In the genomic region with DNA sequence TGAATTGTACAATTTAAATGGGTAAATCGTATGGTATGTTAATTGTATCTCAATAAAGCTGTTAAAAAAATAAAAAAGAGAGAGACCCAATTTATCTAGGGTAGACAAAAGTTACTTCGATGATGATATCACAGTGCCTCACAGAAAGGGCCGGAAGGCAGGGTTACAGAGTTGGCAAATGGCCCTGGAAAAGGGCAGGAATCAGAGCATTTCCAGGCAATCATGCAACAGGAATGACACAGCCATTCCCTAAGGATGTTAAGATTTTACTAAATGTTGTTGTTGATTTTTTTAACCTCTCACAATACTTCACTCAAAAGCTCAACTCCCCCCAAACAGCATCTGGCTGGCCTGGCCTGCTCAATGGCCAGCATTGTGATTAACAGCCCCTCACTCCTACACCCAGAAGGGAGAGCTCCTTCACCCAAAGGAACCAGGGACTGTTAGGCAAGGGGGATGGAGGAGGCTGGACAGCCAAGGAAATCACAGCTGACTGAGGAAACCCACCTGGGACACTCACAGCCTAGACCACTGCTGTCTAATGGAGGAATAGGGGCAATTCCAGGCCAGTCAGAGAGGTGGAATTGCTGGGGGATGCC, we compare ENCODE assay signal across 12 cellular contexts. TPM values are rescaled to one million over a fixed set of nuclear protein-coding genes. Genes with fewer than 3 reads are reported as not detected.
DNase-seq lines count a peak whose midpoint lies in the region; ATAC-seq, FAIRE-seq and TF ChIP-seq lines count a peak whose summit lies in the region.
"Had no signal": no experiment of that assay in that cellular context is flagged by ENCODE, and none has a peak within 500 bp of the region (broad histone marks: within the 10 kb centered on the region; RNA-seq: fewer than 3 reads in every experiment).

No MANE protein-coding gene starts in this region.

- H3K4me1 Mint-ChIP-seq in CD4-positive, CD25-positive, alpha-beta regulatory T cell: peaks cover 5 to 54% (median 32%) of the 10 kb centered on the region in 4 donors

- no peaks in the 10 kb centered on the region for H3K27me3 ChIP-seq in CD4-positive, CD25-positive, alpha-beta regulatory T cell (ENCODE audit: control insufficient read depth, insufficient read depth, low read length)
- H3K27me3 ChIP-seq in ovary: no peaks in the 10 kb centered on the region
- H3K27me3 ChIP-seq in SJCRH30: no peaks in the 10 kb centered on the region

- no peak for FAIRE-seq in urothelium cell line (lab: Jason Lieb, UNC)
- FAIRE-seq: frontal cortex had no signal

- ATAC-seq in CD4-positive, CD25-positive, alpha-beta regulatory T cell (ENCODE audit: low read depth in 2 of 2): no peak
- no peak for ATAC-seq in GM19035 (IDR thresholded peaks at IDR 0.05; ENCODE audit: unreplicated experiment)

- TF ChIP-seq EP300 in ovary (IDR thresholded peaks at IDR 0.05): peak; percentile 41

- TF ChIP-seq CTCF in ovary (IDR thresholded peaks at IDR 0.05): no peak

- DNase-seq in CD4-positive, CD25-positive, alpha-beta regulatory T cell: no peak
- DNase-seq in RPMI7951 (ENCODE audit: low read depth) (peak; percentile 85), fibroblast of peridontal ligament (ENCODE audit: extremely low read depth) (peak; percentile 95), ovary (peak in 1 of 5 donors; percentile 58), SIG-M5 (lab: John Stamatoyannopoulos, UW) (no peak), urothelium cell line (ENCODE audit: low spot score) (no peak), SJCRH30 (no peak)
- DNase-seq: activated T-cell treated with anti-CD3 and anti-CD28 coated beads, Interleukin-2, amount 50 U/mL, for 1 hour; NCI-H1092 treated with DMSO at 0.1 percent for 48 hours had no signal

- 36 to 39% (median 37%) methylated on average over 3 of the region's 3 CpGs for WGBS in ovary, 3 donors

- H3K27ac ChIP-seq in CD4-positive, CD25-positive, alpha-beta regulatory T cell (ENCODE audit: insufficient read depth, low read length, poor library complexity, severe bottlenecking): no peak overlapping the region
- H3K27ac ChIP-seq in ovary (no peak overlapping the region), SJCRH30 (no peak overlapping the region)

- H3K4me1 ChIP-seq in CD4-positive, CD25-positive, alpha-beta regulatory T cell (ENCODE audit: control insufficient read depth, insufficient read depth, low read length, poor library complexity, severe bottlenecking): peaks cover 22% of the 10 kb centered on the region
- H3K4me1 ChIP-seq in ovary (ENCODE audit: insufficient read depth): peaks cover 1% of the 10 kb centered on the region
- H3K4me1 ChIP-seq in SJCRH30: no peaks in the 10 kb centered on the region

- no peaks in the 10 kb centered on the region for H3K9me3 Mint-ChIP-seq in CD4-positive, CD25-positive, alpha-beta regulatory T cell
- H3K9me3 Mint-ChIP-seq: stimulated activated naive CD8-positive, alpha-beta T cell treated with anti-CD3 and anti-CD28 coated beads, Interleukin-15, Interleukin-2, amounts not matched to agents 100 ng/mL and 50 ng/mL, for 24 hours had no signal

- H3K36me3 ChIP-seq in CD4-positive, CD25-positive, alpha-beta regulatory T cell (ENCODE audit: control insufficient read depth, insufficient read depth, low read length): peaks cover 26% of the 10 kb centered on the region
- H3K36me3 ChIP-seq in ovary (no peaks in the 10 kb centered on the region), SJCRH30 (no peaks in the 10 kb centered on the region)

- no peak overlapping the region for H3K4me3 ChIP-seq in CD4-positive, CD25-positive, alpha-beta regulatory T cell (ENCODE audit: low read depth, low read length)
- H3K4me3 ChIP-seq in ovary: no peak overlapping the region
- no peak overlapping the region for H3K4me3 ChIP-seq in SJCRH30

- no peaks in the 10 kb centered on the region for H3K27me3 Mint-ChIP-seq in CD4-positive, CD25-positive, alpha-beta regulatory T cell
- H3K27me3 Mint-ChIP-seq: stimulated activated naive CD8-positive, alpha-beta T cell treated with anti-CD3 and anti-CD28 coated beads, Interleukin-15, Interleukin-2, amounts not matched to agents 100 ng/mL and 50 ng/mL, for 24 hours had no signal

- H3K4me3 Mint-ChIP-seq in CD4-positive, CD25-positive, alpha-beta regulatory T cell: peak overlapping the region in 1 of 4 donors; percentile 78
- H3K4me3 Mint-ChIP-seq: stimulated activated naive CD8-positive, alpha-beta T cell treated with anti-CD3 and anti-CD28 coated beads, Interleukin-15, Interleukin-2, amounts not matched to agents 100 ng/mL and 50 ng/mL, for 24 hours had no signal

- intact Hi-C loops in ovary (cut with DNase I): no loop called here

- no peaks in the 10 kb centered on the region for H3K9me3 ChIP-seq in CD4-positive, CD25-positive, alpha-beta regulatory T cell (ENCODE audit: control insufficient read depth in 2 of 2, low read length in 2 of 2)
- H3K9me3 ChIP-seq in ovary (no peaks in the 10 kb centered on the region), SJCRH30 (replicated peaks) (no peaks in the 10 kb centered on the region)

- H3K27ac Mint-ChIP-seq in CD4-positive, CD25-positive, alpha-beta regulatory T cell: peak overlapping the region; percentile 69 to 100 (median 84)
- H3K27ac Mint-ChIP-seq: stimulated activated naive CD8-positive, alpha-beta T cell treated with anti-CD3 and anti-CD28 coated beads, Interleukin-15, Interleukin-2, amounts not matched to agents 100 ng/mL and 50 ng/mL, for 24 hours had no signal

- peaks cover 35% of the 10 kb centered on the region for H3K36me3 Mint-ChIP-seq in CD4-positive, CD25-positive, alpha-beta regulatory T cell

- no peak for TF ChIP-seq POLR2A in ovary (IDR thresholded peaks at IDR 0.05)

RNA-seq across cellular contexts. Expression of a gene that starts 7.7 kb away (rescaled TPM):
- 335 TPM for total RNA-seq in CD4-positive, CD25-positive, alpha-beta regulatory T cell
- 100 to 1,000 TPM; 116 to 130 (median 122) TPM for polyA plus RNA-seq in CD4-positive, CD25-positive, alpha-beta regulatory T cell
- 127 and 129 TPM in 2 replicates for total RNA-seq in RPMI7951 (2014; rRNA removed; shearing (Covaris generic))
- total RNA-seq in ovary: 10 to 100 TPM; 70.0 to 89.6 (median 75.0) TPM
- polyA plus RNA-seq in ovary: 10 to 100 TPM; 63.1 to 82.6 TPM
- 5.5 and 6.2 TPM in 2 replicates for total RNA-seq in SJCRH30 (2014; rRNA removed; shearing (Covaris generic))

Comparison
In these comparisons a context has a peak if more than half of its experiments do, and no peak if none do; other contexts are left out.
1. DNase-seq: peak in RPMI7951 (single experiment) and fibroblast of peridontal ligament (single experiment); none in CD4-positive, CD25-positive, alpha-beta regulatory T cell (0 of 3), SIG-M5 (single experiment), urothelium cell line (single experiment) and SJCRH30 (0 of 2).